Comparison of ENCODE assay signal across 1 cellular context in the genomic region with DNA sequence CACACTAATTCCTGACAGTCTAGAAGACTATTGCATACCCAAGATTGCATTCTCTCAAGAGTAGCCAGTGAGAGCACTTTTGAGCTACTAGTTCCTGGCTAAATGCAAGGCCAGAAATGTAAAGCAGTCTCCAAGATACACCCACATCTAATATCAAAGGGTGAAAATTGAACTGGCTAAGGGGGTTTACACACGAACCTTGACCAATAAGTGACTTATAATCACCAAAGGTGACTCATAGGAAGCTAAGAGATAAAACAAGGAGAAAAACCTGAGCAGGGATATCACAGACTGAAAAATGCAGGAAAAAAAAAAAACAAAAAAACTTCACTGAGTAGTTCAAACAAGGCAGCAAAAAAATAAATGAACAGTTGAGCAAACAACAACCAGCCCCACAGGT.
TF ChIP-seq lines count a peak whose summit lies in the region.

No MANE protein-coding gene starts in this region.

TF ChIP-seq in GM23338, 12 proteins besides CTCF, POLR2A, EP300 and RAD21:
- TF ChIP-seq REST (IDR thresholded peaks at IDR 0.05; ENCODE audit: unreplicated experiment): no peak
- no peak for TF ChIP-seq NANOG (IDR thresholded peaks at IDR 0.05; ENCODE audit: borderline replicate concordance)
- TF ChIP-seq EZH2phosphoT487 (IDR thresholded peaks at IDR 0.05; ENCODE audit: unreplicated experiment): no peak
- TF ChIP-seq ZNF331 (CRISPR knock-in tag; IDR thresholded peaks at IDR 0.05; ENCODE audit: low read depth): no peak
- no peak for TF ChIP-seq JUNB (IDR thresholded peaks at IDR 0.05; ENCODE audit: unreplicated experiment)
- no peak for TF ChIP-seq POLR2AphosphoS5 (IDR thresholded peaks at IDR 0.05; ENCODE audit: low read depth)
- no peak for TF ChIP-seq ZNF114 (CRISPR knock-in tag; IDR thresholded peaks at IDR 0.05)
- TF ChIP-seq STAT1 (IDR thresholded peaks at IDR 0.05; ENCODE audit: unreplicated experiment): no peak
- TF ChIP-seq, protein P1, sequence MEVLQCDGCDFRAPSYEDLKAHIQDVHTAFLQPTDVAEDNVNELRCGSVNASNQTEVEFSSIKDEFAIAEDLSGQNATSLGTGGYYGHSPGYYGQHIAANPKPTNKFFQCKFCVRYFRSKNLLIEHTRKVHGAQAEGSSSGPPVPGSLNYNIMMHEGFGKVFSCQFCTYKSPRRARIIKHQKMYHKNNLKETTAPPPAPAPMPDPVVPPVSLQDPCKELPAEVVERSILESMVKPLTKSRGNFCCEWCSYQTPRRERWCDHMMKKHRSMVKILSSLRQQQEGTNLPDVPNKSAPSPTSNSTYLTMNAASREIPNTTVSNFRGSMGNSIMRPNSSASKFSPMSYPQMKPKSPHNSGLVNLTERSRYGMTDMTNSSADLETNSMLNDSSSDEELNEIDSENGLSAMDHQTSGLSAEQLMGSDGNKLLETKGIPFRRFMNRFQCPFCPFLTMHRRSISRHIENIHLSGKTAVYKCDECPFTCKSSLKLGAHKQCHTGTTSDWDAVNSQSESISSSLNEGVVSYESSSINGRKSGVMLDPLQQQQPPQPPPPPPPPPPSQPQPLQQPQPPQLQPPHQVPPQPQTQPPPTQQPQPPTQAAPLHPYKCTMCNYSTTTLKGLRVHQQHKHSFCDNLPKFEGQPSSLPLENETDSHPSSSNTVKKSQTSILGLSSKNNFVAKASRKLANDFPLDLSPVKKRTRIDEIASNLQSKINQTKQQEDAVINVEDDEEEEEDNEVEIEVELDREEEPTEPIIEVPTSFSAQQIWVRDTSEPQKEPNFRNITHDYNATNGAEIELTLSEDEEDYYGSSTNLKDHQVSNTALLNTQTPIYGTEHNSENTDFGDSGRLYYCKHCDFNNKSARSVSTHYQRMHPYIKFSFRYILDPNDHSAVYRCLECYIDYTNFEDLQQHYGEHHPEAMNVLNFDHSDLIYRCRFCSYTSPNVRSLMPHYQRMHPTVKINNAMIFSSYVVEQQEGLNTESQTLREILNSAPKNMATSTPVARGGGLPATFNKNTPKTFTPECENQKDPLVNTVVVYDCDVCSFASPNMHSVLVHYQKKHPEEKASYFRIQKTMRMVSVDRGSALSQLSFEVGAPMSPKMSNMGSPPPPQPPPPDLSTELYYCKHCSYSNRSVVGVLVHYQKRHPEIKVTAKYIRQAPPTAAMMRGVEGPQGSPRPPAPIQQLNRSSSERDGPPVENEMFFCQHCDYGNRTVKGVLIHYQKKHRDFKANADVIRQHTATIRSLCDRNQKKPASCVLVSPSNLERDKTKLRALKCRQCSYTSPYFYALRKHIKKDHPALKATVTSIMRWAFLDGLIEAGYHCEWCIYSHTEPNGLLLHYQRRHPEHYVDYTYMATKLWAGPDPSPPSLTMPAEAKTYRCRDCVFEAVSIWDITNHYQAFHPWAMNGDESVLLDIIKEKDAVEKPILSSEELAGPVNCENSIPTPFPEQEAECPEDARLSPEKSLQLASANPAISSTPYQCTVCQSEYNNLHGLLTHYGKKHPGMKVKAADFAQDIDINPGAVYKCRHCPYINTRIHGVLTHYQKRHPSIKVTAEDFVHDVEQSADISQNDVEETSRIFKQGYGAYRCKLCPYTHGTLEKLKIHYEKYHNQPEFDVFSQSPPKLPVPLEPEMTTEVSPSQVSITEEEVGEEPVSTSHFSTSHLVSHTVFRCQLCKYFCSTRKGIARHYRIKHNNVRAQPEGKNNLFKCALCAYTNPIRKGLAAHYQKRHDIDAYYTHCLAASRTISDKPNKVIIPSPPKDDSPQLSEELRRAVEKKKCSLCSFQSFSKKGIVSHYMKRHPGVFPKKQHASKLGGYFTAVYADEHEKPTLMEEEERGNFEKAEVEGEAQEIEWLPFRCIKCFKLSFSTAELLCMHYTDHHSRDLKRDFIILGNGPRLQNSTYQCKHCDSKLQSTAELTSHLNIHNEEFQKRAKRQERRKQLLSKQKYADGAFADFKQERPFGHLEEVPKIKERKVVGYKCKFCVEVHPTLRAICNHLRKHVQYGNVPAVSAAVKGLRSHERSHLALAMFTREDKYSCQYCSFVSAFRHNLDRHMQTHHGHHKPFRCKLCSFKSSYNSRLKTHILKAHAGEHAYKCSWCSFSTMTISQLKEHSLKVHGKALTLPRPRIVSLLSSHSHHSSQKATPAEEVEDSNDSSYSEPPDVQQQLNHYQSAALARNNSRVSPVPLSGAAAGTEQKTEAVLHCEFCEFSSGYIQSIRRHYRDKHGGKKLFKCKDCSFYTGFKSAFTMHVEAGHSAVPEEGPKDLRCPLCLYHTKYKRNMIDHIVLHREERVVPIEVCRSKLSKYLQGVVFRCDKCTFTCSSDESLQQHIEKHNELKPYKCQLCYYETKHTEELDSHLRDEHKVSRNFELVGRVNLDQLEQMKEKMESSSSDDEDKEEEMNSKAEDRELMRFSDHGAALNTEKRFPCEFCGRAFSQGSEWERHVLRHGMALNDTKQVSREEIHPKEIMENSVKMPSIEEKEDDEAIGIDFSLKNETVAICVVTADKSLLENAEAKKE (CRISPR knock-in tag; IDR thresholded peaks at IDR 0.05): no peak
- TF ChIP-seq CREB1 (CRISPR knock-in tag; IDR thresholded peaks at IDR 0.05; ENCODE audit: low read depth): no peak
- TF ChIP-seq, protein P2, sequence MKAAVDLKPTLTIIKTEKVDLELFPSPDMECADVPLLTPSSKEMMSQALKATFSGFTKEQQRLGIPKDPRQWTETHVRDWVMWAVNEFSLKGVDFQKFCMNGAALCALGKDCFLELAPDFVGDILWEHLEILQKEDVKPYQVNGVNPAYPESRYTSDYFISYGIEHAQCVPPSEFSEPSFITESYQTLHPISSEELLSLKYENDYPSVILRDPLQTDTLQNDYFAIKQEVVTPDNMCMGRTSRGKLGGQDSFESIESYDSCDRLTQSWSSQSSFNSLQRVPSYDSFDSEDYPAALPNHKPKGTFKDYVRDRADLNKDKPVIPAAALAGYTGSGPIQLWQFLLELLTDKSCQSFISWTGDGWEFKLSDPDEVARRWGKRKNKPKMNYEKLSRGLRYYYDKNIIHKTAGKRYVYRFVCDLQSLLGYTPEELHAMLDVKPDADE (IDR thresholded peaks at IDR 0.05): no peak
- TF ChIP-seq EZH2 (IDR thresholded peaks at IDR 0.05; ENCODE audit: low read depth, unreplicated experiment): no peak
